In the genomic region with DNA sequence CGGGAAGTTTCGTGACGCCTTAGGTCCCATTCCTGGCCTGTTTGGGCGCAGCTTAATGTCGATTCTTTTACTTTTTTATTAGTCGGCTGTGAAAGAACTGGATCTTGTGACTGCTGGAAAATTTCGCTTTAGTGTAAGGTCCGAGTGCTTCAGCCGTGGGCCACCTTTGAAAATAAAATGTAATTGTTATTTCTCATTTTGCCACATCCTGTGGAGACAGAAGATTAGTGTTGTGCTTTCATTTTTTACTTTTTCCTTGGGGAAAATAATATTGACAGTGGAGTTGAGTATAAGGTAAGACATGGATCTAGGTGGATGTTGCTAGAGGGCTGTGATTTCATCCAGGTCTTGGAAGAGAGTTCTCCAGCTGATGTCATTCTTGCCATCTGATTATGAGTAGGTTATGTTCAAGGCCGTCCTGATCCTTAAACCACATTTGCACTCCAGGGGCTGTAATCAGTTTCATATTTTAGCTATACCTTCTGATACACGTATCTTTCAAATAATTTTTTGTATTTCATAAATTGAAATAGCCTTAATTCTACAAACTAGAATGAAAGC, we compare ENCODE assay signal across 8 cellular contexts. TPM values are rescaled to one million over a fixed set of nuclear protein-coding genes. Genes with fewer than 3 reads are reported as not detected.
DNase-seq lines count a peak whose midpoint lies in the region; ATAC-seq and TF ChIP-seq lines count a peak whose summit lies in the region.

No MANE protein-coding gene starts in this region.

- H3K36me3 ChIP-seq in HAP-1 (replicated peaks) (no peaks in the 10 kb centered on the region; the same call in none of the 2 replicates), WERI-Rb-1 (no peaks in the 10 kb centered on the region)

- in situ Hi-C loops in HAP-1 (cut with MboI; ENCODE audit: low sequenced_read_pairs), result no loop called here

- H3K27me3 ChIP-seq in HAP-1 (ENCODE audit: low read depth) (no peaks in the 10 kb centered on the region), WERI-Rb-1 (ENCODE audit: insufficient read depth, low read depth, severe bottlenecking) (no peaks in the 10 kb centered on the region), foreskin keratinocyte (no peaks in the 10 kb centered on the region)

- H3K9me3 ChIP-seq in HAP-1 (no peaks in the 10 kb centered on the region), WERI-Rb-1 (ENCODE audit: severe bottlenecking) (no peaks in the 10 kb centered on the region)

- H3K4me3 ChIP-seq in HAP-1 (peak overlapping the region; percentile 92), WERI-Rb-1 (ENCODE audit: low read depth, low read length) (peak overlapping the region; percentile 78)

- H3K4me1 ChIP-seq in HAP-1 (peaks cover 18% of the 10 kb centered on the region), foreskin keratinocyte (peaks cover 23% of the 10 kb centered on the region)

- ATAC-seq in foreskin keratinocyte (peak; percentile 11), GM19395 (IDR thresholded peaks at IDR 0.05; ENCODE audit: unreplicated experiment) (no peak), GM18867 (IDR thresholded peaks at IDR 0.05; ENCODE audit: unreplicated experiment) (no peak)

- DNase-seq in HAP-1 (ENCODE audit: low spot score in 2 of 2), result no peak
- no peak for DNase-seq in WERI-Rb-1
- peak in 1 of 2 donors; percentile 42 for DNase-seq in foreskin keratinocyte
- peak; percentile 33 for DNase-seq in renal cortical epithelial cell (ENCODE audit: low read depth)
- no peak for DNase-seq in iPS-NIHi7 (ENCODE audit: extremely low spot score)
- DNase-seq in HT-29 (ENCODE audit: low spot score), result no peak

- H3K27ac ChIP-seq in WERI-Rb-1 (peak overlapping the region; percentile 69; the same call in 1 of the 2 replicates), foreskin keratinocyte (peak overlapping the region; percentile 37)

- TF ChIP-seq CTCF in WERI-Rb-1 (IDR thresholded peaks at IDR 0.05; ENCODE audit: low read depth, low read length) (no peak), foreskin keratinocyte (conservative IDR thresholded peaks at IDR 0.05) (no peak)

RNA-seq across cellular contexts. Expression of a gene that starts 0.9 kb away (rescaled TPM):
- total RNA-seq in foreskin keratinocyte (86.7 and 89.4 TPM in 2 replicates), renal cortical epithelial cell (75.7 and 132 TPM in 2 replicates)
- polyA plus RNA-seq in foreskin keratinocyte, result 59.9 and 70.2 TPM in 2 replicates
- total RNA-seq in HT-29 (2014; rRNA removed; shearing (Covaris generic)), result 12.7 and 12.8 TPM in 2 replicates
